ENCODE assay signal across 8 cellular contexts in genomic region chr4:30718021-30718888, GRCh38. TPM values are rescaled to one million over a fixed set of nuclear protein-coding genes. Genes with fewer than 3 reads are reported as not detected.
DNase-seq lines count a peak whose midpoint lies in the region; ATAC-seq and TF ChIP-seq lines count a peak whose summit lies in the region.

No MANE protein-coding gene starts in this region.

- H4K20me1 ChIP-seq in PC-9 (ENCODE audit: insufficient read depth), result no peaks in the 10 kb centered on the region

- CTCF ChIA-PET in PC-9 (lab: Charles Lee), result interaction anchor here (0.6 to 0.8 kb wide), 2 partner anchors 52 to 1747 kb away, joined by 3 to 5 read pairs; no protein-coding TSS in a partner anchor

- peaks cover 25% of the 10 kb centered on the region for H3K79me2 ChIP-seq in PC-9 (ENCODE audit: low read depth)

- H3K9me3 ChIP-seq in PC-9 (ENCODE audit: insufficient read depth, low read depth) (no peaks in the 10 kb centered on the region), esophagus muscularis mucosa (peaks cover 0 to 5% (median 0%) of the 10 kb centered on the region in 4 donors), muscle layer of duodenum (ENCODE audit: control insufficient read depth in 1 of 2, low read length in 2 of 2) (no peaks in the 10 kb centered on the region)

- no peaks in the 10 kb centered on the region for H3K9me2 ChIP-seq in PC-9 (ENCODE audit: insufficient read depth)

- intact Hi-C loops in PC-9 (cut with micrococcal nuclease; ENCODE audit: unreplicated experiment), result loop anchor here (2.0 to 10.0 kb wide), 7 partner anchors 104 to 1424 kb away; no protein-coding TSS in a partner anchor
- intact Hi-C loops in esophagus muscularis mucosa (cut with DNase I), result loop anchor here (5.0 to 10.0 kb wide), 2 partner anchors 327 to 384 kb away; no protein-coding TSS in a partner anchor

- no peaks in the 10 kb centered on the region for H3K36me3 ChIP-seq in PC-9 (ENCODE audit: low read depth)
- no peaks in the 10 kb centered on the region for H3K36me3 ChIP-seq in esophagus muscularis mucosa
- no peaks in the 10 kb centered on the region for H3K36me3 ChIP-seq in muscle layer of duodenum (ENCODE audit: control insufficient read depth in 1 of 2, insufficient read depth in 2 of 2, low read length in 2 of 2)

- no peak for TF ChIP-seq POLR2A in esophagus muscularis mucosa (IDR thresholded peaks at IDR 0.05; ENCODE audit: low read depth)

- no peak for TF ChIP-seq EP300 in esophagus muscularis mucosa (IDR thresholded peaks at IDR 0.05)

- no peak for ATAC-seq in HG02571 (IDR thresholded peaks at IDR 0.05; ENCODE audit: unreplicated experiment)

- DNase-seq in activated CD4-positive, alpha-beta T cell treated with anti-CD3 and anti-CD28 coated beads for 48 hours, result peak; percentile 16
- DNase-seq in activated CD4-positive, alpha-beta T cell treated with anti-CD3 and anti-CD28 coated beads, Interleukin-2, amount 50 U/mL, for 4 hours, result no peak
- peak; percentile 46 to 52 for DNase-seq in PC-9
- no peak for DNase-seq in esophagus muscularis mucosa (ENCODE audit: extremely low spot score)
- no peak for DNase-seq in SW480 (ENCODE audit: low spot score)
- DNase-seq in foreskin melanocyte, result no peak

- POLR2A ChIA-PET in PC-9 (lab: Charles Lee; ENCODE audit: unreplicated experiment), result interaction anchor here (0.5 to 1.0 kb wide), 6 partner anchors 9 to 1280 kb away, joined by 3 to 8 read pairs (median 5); no protein-coding TSS in a partner anchor

- H3K4me3 ChIP-seq in PC-9 (peak overlapping the region; percentile 64), esophagus muscularis mucosa (peak overlapping the region; percentile 66 to 84 (median 74)), muscle layer of duodenum (ENCODE audit: low read depth in 1 of 2, low read length in 2 of 2) (peak overlapping the region; percentile 77 to 93)

- peaks cover 12% of the 10 kb centered on the region for H3F3A ChIP-seq in PC-9 (ENCODE audit: insufficient read depth, low read depth)

- under 1% methylated on average over 27 of the region's 45 CpGs for WGBS in esophagus muscularis mucosa

- H3K27me3 ChIP-seq in PC-9 (ENCODE audit: insufficient read depth, low read depth) (no peaks in the 10 kb centered on the region), esophagus muscularis mucosa (peaks cover 0 to 31% (median 0%) of the 10 kb centered on the region in 4 donors), muscle layer of duodenum (ENCODE audit: low read depth, low read length) (peaks cover 14% of the 10 kb centered on the region)

- peak overlapping the region; percentile 60 for H3K27ac ChIP-seq in PC-9
- H3K27ac ChIP-seq in esophagus muscularis mucosa (replicated peaks in 1 of 4), result peak overlapping the region; percentile 77 to 91 (median 84)
- peak overlapping the region; percentile 58 for H3K27ac ChIP-seq in muscle layer of duodenum (ENCODE audit: low read length)

- BruUV-seq in PC-9 (replicated peaks; lab: Mats Ljungman, UMichigan), result no TSS peak

- H2AFZ ChIP-seq in PC-9, result peak overlapping the region; percentile 94

- TF ChIP-seq CTCF in PC-9 (conservative IDR thresholded peaks at IDR 0.05) (no peak), esophagus muscularis mucosa (IDR thresholded peaks at IDR 0.05) (no peak)

- peak overlapping the region; percentile 99 for H3K4me2 ChIP-seq in PC-9

- H3K4me1 ChIP-seq in PC-9 (replicated peaks; ENCODE audit: insufficient read depth) (0 out of 2 replicates have a peak, but pooled peaks cover 4% of the 10 kb centered on the region), esophagus muscularis mucosa (peaks cover 16 to 46% (median 34%) of the 10 kb centered on the region in 4 donors), muscle layer of duodenum (ENCODE audit: control insufficient read depth in 1 of 2, insufficient read depth in 2 of 2, low read length in 2 of 2) (peaks cover 4 to 31% of the 10 kb centered on the region in 2 donors)

RNA-seq across cellular contexts. Expression of gene PCDH7, which starts 1.9 kb away (rescaled TPM):
- total RNA-seq in PC-9 (2021) (28.6 and 32.4 TPM in 2 replicates), esophagus muscularis mucosa (100 to 1,000 TPM; 221 to 356 (median 299) TPM)

Comparison
In these comparisons a context has a peak if more than half of its experiments do, and no peak if none do; other contexts are left out.
1. DNase-seq: peak in activated CD4-positive, alpha-beta T cell treated with anti-CD3 and anti-CD28 coated beads for 48 hours (single experiment) and PC-9 (2 of 2); none in activated CD4-positive, alpha-beta T cell treated with anti-CD3 and anti-CD28 coated beads, Interleukin-2, amount 50 U/mL, for 4 hours (0 of 2), esophagus muscularis mucosa (single experiment), SW480 (single experiment) and foreskin melanocyte (single experiment).
2. Peak in every context shown above with its lines, with median percentiles within 50 percentile points of each other: H3K27ac ChIP-seq and H3K4me3 ChIP-seq.